Comparison of ENCODE assay signal across 17 cellular contexts in genomic region chr17:29146369-29146972, GRCh38. TPM values are rescaled to one million over a fixed set of nuclear protein-coding genes. Genes with fewer than 3 reads are reported as not detected.
DNase-seq lines count a peak whose midpoint lies in the region; ATAC-seq and TF ChIP-seq lines count a peak whose summit lies in the region.
"Had no signal": no experiment of that assay in that cellular context is flagged by ENCODE, and none has a peak within 500 bp of the region (broad histone marks: within the 10 kb centered on the region; RNA-seq: fewer than 3 reads in every experiment).

No MANE protein-coding gene starts in this region.

- H3K9ac ChIP-seq in endodermal cell (ENCODE audit: extremely low read depth, low read length, poor library complexity, severe bottlenecking), result no peak overlapping the region

- H3K27ac ChIP-seq in endodermal cell (ENCODE audit: low read depth, low read length), result no peak overlapping the region
- H3K27ac ChIP-seq: brain microvascular endothelial cell, foreskin keratinocyte, SK-N-MC had no signal

- H3K27me3 Mint-ChIP-seq in T-cell (no peaks in the 10 kb centered on the region), endodermal cell (ENCODE audit: insufficient read depth) (no peaks in the 10 kb centered on the region)
- H3K27me3 Mint-ChIP-seq in stimulated activated naive CD8-positive, alpha-beta T cell treated with anti-CD3 and anti-CD28 coated beads, Interleukin-15, Interleukin-2, amounts not matched to agents 100 ng/mL and 50 ng/mL, for 24 hours, result no peaks in the 10 kb centered on the region
- H3K27me3 Mint-ChIP-seq: activated B cell treated with CpG ODN at 0.5 μM for 24 hours had no signal

- peaks cover 4% of the 10 kb centered on the region for H3K4me1 ChIP-seq in endodermal cell (ENCODE audit: control insufficient read depth, insufficient read depth, low read length)

- H3K27me3 ChIP-seq in endodermal cell (ENCODE audit: control insufficient read depth, insufficient read depth, low read length, poor library complexity, severe bottlenecking), result no peaks in the 10 kb centered on the region
- H3K27me3 ChIP-seq: brain microvascular endothelial cell, foreskin keratinocyte, tibial artery had no signal

- no peaks in the 10 kb centered on the region for H3K9me3 Mint-ChIP-seq in T-cell
- H3K9me3 Mint-ChIP-seq in endodermal cell, result no peaks in the 10 kb centered on the region
- no peaks in the 10 kb centered on the region for H3K9me3 Mint-ChIP-seq in stimulated activated naive CD8-positive, alpha-beta T cell treated with anti-CD3 and anti-CD28 coated beads, Interleukin-15, Interleukin-2, amounts not matched to agents 100 ng/mL and 50 ng/mL, for 24 hours
- H3K9me3 Mint-ChIP-seq: activated B cell treated with CpG ODN at 0.5 μM for 24 hours had no signal

- no peak overlapping the region for H3K4me3 ChIP-seq in endodermal cell (ENCODE audit: low read length)
- H3K4me3 ChIP-seq: mucosa of descending colon, SK-N-MC, tibial artery had no signal

- 95 to 100% methylated on average over 1 to 2 of the region's 2 CpGs for WGBS in endodermal cell (ENCODE audit: insufficient coverage in 1 of 2, insufficient read length in 1 of 2), 2 experiments

- H3K4me1 Mint-ChIP-seq in T-cell, result peaks cover 53 to 64% (median 55%) of the 10 kb centered on the region in 3 donors
- H3K4me1 Mint-ChIP-seq in endodermal cell, result peaks cover 28% of the 10 kb centered on the region
- peaks cover 78% of the 10 kb centered on the region for H3K4me1 Mint-ChIP-seq in stimulated activated naive CD8-positive, alpha-beta T cell treated with anti-CD3 and anti-CD28 coated beads, Interleukin-15, Interleukin-2, amounts not matched to agents 100 ng/mL and 50 ng/mL, for 24 hours (ENCODE audit: low read depth)

- no peak for TF ChIP-seq CTCF in endodermal cell (conservative IDR thresholded peaks at IDR 0.05)

- H3K9me3 ChIP-seq in endodermal cell (ENCODE audit: control insufficient read depth, low read length), result no peaks in the 10 kb centered on the region
- H3K9me3 ChIP-seq: mucosa of descending colon, tibial artery had no signal

- peak; percentile 2 for DNase-seq in Right ventricle myocardium superior
- DNase-seq in left cardiac atrium, result no peak
- DNase-seq in T-cell, result no peak
- no peak for DNase-seq in endodermal cell
- DNase-seq in left lobe of liver (ENCODE audit: low spot score), result no peak
- DNase-seq in activated CD4-positive, CD25-positive, alpha-beta regulatory T cell treated with anti-CD3 and anti-CD28 coated beads, Interleukin-2, amount 50 U/mL, for 72 hours, result no peak
- DNase-seq: activated B cell treated with CpG ODN at 0.5 μM for 24 hours; brain microvascular endothelial cell; effector CD8-positive, alpha-beta T cell; foreskin keratinocyte; mucosa of descending colon; NK-92 treated with Interleukin-12 subunit alpha and Interleukin-12 subunit beta, amount 100 ng/mL, for 24 hours; stimulated activated CD4-positive, alpha-beta T cell treated with anti-CD3 and anti-CD28 coated beads, Interleukin-15, amount 100 ng/mL, for 24 hours; tibial artery had no signal

- H3K27ac Mint-ChIP-seq in T-cell (peak overlapping the region; percentile 73 to 77), endodermal cell (peak overlapping the region; percentile 74)
- H3K27ac Mint-ChIP-seq in stimulated activated naive CD8-positive, alpha-beta T cell treated with anti-CD3 and anti-CD28 coated beads, Interleukin-15, Interleukin-2, amounts not matched to agents 100 ng/mL and 50 ng/mL, for 24 hours, result peak overlapping the region; percentile 46

- CTCF ChIA-PET in T-cell (lab: Charles Lee), result interaction anchor here (1.1 to 6.8 kb wide), 6 partner anchors 22 to 306 kb away, joined by 3 to 184 read pairs (median 12); partner anchors contain the start of gene MYO18A (in 1 of the 2)

- ATAC-seq in Right ventricle myocardium superior (ENCODE audit: poor library complexity) (no peak), left cardiac atrium (no peak), T-cell (replicated peaks in 1 of 4) (no peak), left lobe of liver (no peak), HG03520 (IDR thresholded peaks at IDR 0.05; ENCODE audit: unreplicated experiment) (no peak)
- ATAC-seq: foreskin keratinocyte, mucosa of descending colon had no signal

- POLR2A ChIA-PET in T-cell (lab: Charles Lee), result interaction anchor here in 1 of 2 donors (1.3 kb wide), 1 partner anchor 148 kb away, joined by 5 read pairs; no protein-coding TSS in a partner anchor

- H3K4me3 Mint-ChIP-seq in T-cell (no peak overlapping the region), endodermal cell (no peak overlapping the region)
- no peak overlapping the region for H3K4me3 Mint-ChIP-seq in stimulated activated naive CD8-positive, alpha-beta T cell treated with anti-CD3 and anti-CD28 coated beads, Interleukin-15, Interleukin-2, amounts not matched to agents 100 ng/mL and 50 ng/mL, for 24 hours

- H3K36me3 Mint-ChIP-seq in T-cell (no peaks in the 10 kb centered on the region), endodermal cell (ENCODE audit: low read depth) (no peaks in the 10 kb centered on the region)
- no peaks in the 10 kb centered on the region for H3K36me3 Mint-ChIP-seq in stimulated activated naive CD8-positive, alpha-beta T cell treated with anti-CD3 and anti-CD28 coated beads, Interleukin-15, Interleukin-2, amounts not matched to agents 100 ng/mL and 50 ng/mL, for 24 hours (ENCODE audit: low read depth)

- intact Hi-C loops in Right ventricle myocardium superior (cut with DNase I), result loop anchor here (5.0 kb wide), 2 partner anchors 36 to 146 kb away; partner anchors contain the start of genes MYO18A and NUFIP2
- intact Hi-C loops in left cardiac atrium (cut with DNase I), result loop anchor here in 1 of 2 donors (5.0 kb wide), 1 partner anchor 146 kb away; the partner anchor contains the start of gene NUFIP2

- no peaks in the 10 kb centered on the region for H3K36me3 ChIP-seq in endodermal cell (ENCODE audit: control insufficient read depth, insufficient read depth, low read length)
- H3K36me3 ChIP-seq: brain microvascular endothelial cell, tibial artery had no signal

RNA-seq across cellular contexts. Expression of gene MYO18A, which starts 33.7 kb away (rescaled TPM):
- total RNA-seq in Right ventricle myocardium superior (393 TPM), left cardiac atrium (100 to 1,000 TPM; 179 to 190 TPM), T-cell (100 to 1,000 TPM; 119 to 151 (median 145) TPM), endodermal cell (10 to 100 TPM; 43.8 to 56.7 TPM), left lobe of liver (109 TPM)
- 30.0 TPM for polyA plus RNA-seq in endodermal cell (2013, experiment 1 of 2)
- 37.8 TPM for polyA plus RNA-seq in endodermal cell (2013, experiment 2 of 2)
